In genomic region chr3:4992118-4992517, GRCh38 we compare ENCODE assay signal across 24 cellular contexts.
"Had no signal": no experiment of that assay in that cellular context is flagged by ENCODE, and none has a peak within 500 bp of the region (broad histone marks: within the 10 kb centered on the region; RNA-seq: fewer than 3 reads in every experiment).

No MANE protein-coding gene starts in this region.

- H3K9me3 Mint-ChIP-seq: activated CD4-positive, alpha-beta memory T cell treated with anti-CD3 and anti-CD28 coated beads for 36 hours; activated CD4-positive, alpha-beta T cell treated with anti-CD3 and anti-CD28 coated beads, Interleukin-2, amount 10 ng/mL, durations not matched to agents 7 days and 5 days; activated naive CD8-positive, alpha-beta T cell treated with anti-CD3 and anti-CD28 coated beads, Interleukin-2, amount 10 ng/mL, durations not matched to agents 7 days and 5 days; T-helper 1 cell treated with Interleukin-12 subunit alpha and Interleukin-12 subunit beta and Interleukin-4 antibody, amounts not matched to agents 30 μg/mL and 1 μg/mL, for 36 hours; WTC11 had no signal

- H3K27ac Mint-ChIP-seq: activated CD4-positive, alpha-beta memory T cell treated with anti-CD3 and anti-CD28 coated beads for 36 hours; activated CD4-positive, alpha-beta T cell treated with anti-CD3 and anti-CD28 coated beads, Interleukin-2, amount 10 ng/mL, durations not matched to agents 7 days and 5 days; activated naive CD8-positive, alpha-beta T cell treated with anti-CD3 and anti-CD28 coated beads, Interleukin-2, amount 10 ng/mL, durations not matched to agents 7 days and 5 days; T-helper 1 cell treated with Interleukin-12 subunit alpha and Interleukin-12 subunit beta and Interleukin-4 antibody, amounts not matched to agents 30 μg/mL and 1 μg/mL, for 36 hours; WTC11 had no signal

- H3K36me3 Mint-ChIP-seq: activated CD4-positive, alpha-beta memory T cell treated with anti-CD3 and anti-CD28 coated beads for 36 hours; WTC11 had no signal

- H3K36me3 ChIP-seq: ascending aorta, Peyer's patch had no signal

- ATAC-seq: body of pancreas, WTC11 had no signal

- H3K27me3 ChIP-seq: ascending aorta, body of pancreas, Peyer's patch had no signal

- H3K9me3 ChIP-seq: ascending aorta, body of pancreas, Peyer's patch had no signal

- H3K27ac ChIP-seq: body of pancreas, Peyer's patch, RWPE1 had no signal

- DNase-seq: activated CD4-positive, alpha-beta memory T cell treated with anti-CD3 and anti-CD28 coated beads for 36 hours; activated CD4-positive, alpha-beta T cell treated with anti-CD3 and anti-CD28 coated beads, Interleukin-2, amount 10 ng/mL, durations not matched to agents 7 days and 5 days; activated CD4-positive, CD25-positive, alpha-beta regulatory T cell treated with anti-CD3 and anti-CD28 coated beads, Interleukin-2, amount 50 U/mL, for 72 hours; activated CD8-positive, alpha-beta memory T cell treated with anti-CD3 and anti-CD28 coated beads, Interleukin-2, amount 50 U/mL, for 4 hours; activated naive CD4-positive, alpha-beta T cell treated with anti-CD3 and anti-CD28 coated beads, Interleukin-2, amount 50 U/mL, for 16 hours; activated naive CD8-positive, alpha-beta T cell treated with anti-CD3 and anti-CD28 coated beads, Interleukin-2, amount 10 ng/mL, durations not matched to agents 7 days and 5 days; amniotic stem cell; body of pancreas; central memory CD4-positive, alpha-beta T cell; Kasumi-1; KBM-7; NCI-H1105 treated with DMSO at 0.1 percent for 48 hours; NCI-H1436 treated with DMSO at 0.1 percent for 48 hours; NCI-H187 treated with DMSO at 0.1 percent for 48 hours; NCI-H2081 treated with DMSO at 0.1 percent for 48 hours; NCI-H446; NCI-H524; Peyer's patch; SHP77 treated with DMSO at 0.1 percent for 48 hours; T-helper 9 cell had no signal

- H3K4me3 Mint-ChIP-seq: activated CD4-positive, alpha-beta memory T cell treated with anti-CD3 and anti-CD28 coated beads for 36 hours; activated CD4-positive, alpha-beta T cell treated with anti-CD3 and anti-CD28 coated beads, Interleukin-2, amount 10 ng/mL, durations not matched to agents 7 days and 5 days; activated naive CD8-positive, alpha-beta T cell treated with anti-CD3 and anti-CD28 coated beads, Interleukin-2, amount 10 ng/mL, durations not matched to agents 7 days and 5 days; T-helper 1 cell treated with Interleukin-12 subunit alpha and Interleukin-12 subunit beta and Interleukin-4 antibody, amounts not matched to agents 30 μg/mL and 1 μg/mL, for 36 hours; WTC11 had no signal

- H3K27me3 Mint-ChIP-seq: activated CD4-positive, alpha-beta memory T cell treated with anti-CD3 and anti-CD28 coated beads for 36 hours; activated CD4-positive, alpha-beta T cell treated with anti-CD3 and anti-CD28 coated beads, Interleukin-2, amount 10 ng/mL, durations not matched to agents 7 days and 5 days; activated naive CD8-positive, alpha-beta T cell treated with anti-CD3 and anti-CD28 coated beads, Interleukin-2, amount 10 ng/mL, durations not matched to agents 7 days and 5 days had no signal

- H3K4me3 ChIP-seq: ascending aorta, body of pancreas, Peyer's patch had no signal
